In genomic region chr20:49157146-49157545, GRCh38 we compare ENCODE assay signal across 27 cellular contexts.
"Had no signal": no experiment of that assay in that cellular context is flagged by ENCODE, and none has a peak within 500 bp of the region (broad histone marks: within the 10 kb centered on the region; RNA-seq: fewer than 3 reads in every experiment).

No MANE protein-coding gene starts in this region.

- H3K27ac ChIP-seq: esophagus squamous epithelium, heart right ventricle, lower lobe of right lung, prostate gland, right atrium auricular region, sigmoid colon, suprapubic skin, vagina had no signal

- H3K4me1 ChIP-seq: prostate gland, right atrium auricular region had no signal

- H3K36me3 ChIP-seq: prostate gland had no signal

- ATAC-seq: effector memory CD8-positive, alpha-beta T cell; heart right ventricle; left colon; left ventricle myocardium superior; lower lobe of right lung; naive thymus-derived CD8-positive, alpha-beta T cell; stimulated activated memory B cell treated with anti-CD40 and anti-IgM and Interleukin-4, amounts not matched to agents 10 μg/mL and 1 μg/mL and 100 μg/mL, for 72 hours had no signal

- H3K27me3 ChIP-seq: esophagus squamous epithelium, heart right ventricle, right atrium auricular region, sigmoid colon, suprapubic skin, vagina had no signal

- H3K4me3 Mint-ChIP-seq: effector memory CD8-positive, alpha-beta T cell; immature natural killer cell; naive thymus-derived CD8-positive, alpha-beta T cell; nephron progenitor cell; stimulated activated memory B cell treated with anti-CD40 and anti-IgM and Interleukin-4, amounts not matched to agents 10 μg/mL and 1 μg/mL and 100 μg/mL, for 72 hours; stimulated activated naive CD8-positive, alpha-beta T cell treated with anti-CD3 and anti-CD28 coated beads, Interleukin-15, Interleukin-2, amounts not matched to agents 100 ng/mL and 50 ng/mL, for 24 hours had no signal

- H3K9me3 Mint-ChIP-seq: effector memory CD8-positive, alpha-beta T cell; immature natural killer cell; naive thymus-derived CD8-positive, alpha-beta T cell; nephron progenitor cell; stimulated activated memory B cell treated with anti-CD40 and anti-IgM and Interleukin-4, amounts not matched to agents 10 μg/mL and 1 μg/mL and 100 μg/mL, for 72 hours; stimulated activated naive CD8-positive, alpha-beta T cell treated with anti-CD3 and anti-CD28 coated beads, Interleukin-15, Interleukin-2, amounts not matched to agents 100 ng/mL and 50 ng/mL, for 24 hours had no signal

- DNase-seq: cortex of kidney; effector memory CD8-positive, alpha-beta T cell; erythroblast; esophagus squamous epithelium; foreskin melanocyte; glutamatergic neuron; heart right ventricle; hippocampal formation; immature natural killer cell; islet precursor cell; kidney glomerular epithelial cell; left colon; left ventricle myocardium superior; lower lobe of right lung; naive thymus-derived CD8-positive, alpha-beta T cell; nephron progenitor cell; nucleus accumbens; sigmoid colon; stimulated activated CD4-positive, alpha-beta T cell treated with anti-CD3 and anti-CD28 coated beads, Interleukin-2, amount 100 ng/mL, for 24 hours; stimulated activated CD4-positive, alpha-beta T cell treated with anti-CD3 and anti-CD28 coated beads, Interleukin-4, amount 100 ng/mL, for 24 hours; trophoblast cell had no signal

- H3K4me3 ChIP-seq: esophagus squamous epithelium, heart right ventricle, lower lobe of right lung, prostate gland, right atrium auricular region, sigmoid colon, suprapubic skin, vagina had no signal

- H3K9me3 ChIP-seq: esophagus squamous epithelium, heart right ventricle, lower lobe of right lung, prostate gland, right atrium auricular region, sigmoid colon, suprapubic skin, vagina had no signal

- H3K27ac Mint-ChIP-seq: nephron progenitor cell; stimulated activated memory B cell treated with anti-CD40 and anti-IgM and Interleukin-4, amounts not matched to agents 10 μg/mL and 1 μg/mL and 100 μg/mL, for 72 hours; stimulated activated naive CD8-positive, alpha-beta T cell treated with anti-CD3 and anti-CD28 coated beads, Interleukin-15, Interleukin-2, amounts not matched to agents 100 ng/mL and 50 ng/mL, for 24 hours had no signal

- H3K27me3 Mint-ChIP-seq: effector memory CD8-positive, alpha-beta T cell; naive thymus-derived CD8-positive, alpha-beta T cell; stimulated activated memory B cell treated with anti-CD40 and anti-IgM and Interleukin-4, amounts not matched to agents 10 μg/mL and 1 μg/mL and 100 μg/mL, for 72 hours; stimulated activated naive CD8-positive, alpha-beta T cell treated with anti-CD3 and anti-CD28 coated beads, Interleukin-15, Interleukin-2, amounts not matched to agents 100 ng/mL and 50 ng/mL, for 24 hours had no signal
